ENCODE assay signal across 8 cellular contexts in genomic region chr17:82212331-82213250, GRCh38. TPM values are rescaled to one million over a fixed set of nuclear protein-coding genes. Genes with fewer than 3 reads are reported as not detected.
DNase-seq lines count a peak whose midpoint lies in the region; ATAC-seq and TF ChIP-seq lines count a peak whose summit lies in the region.

A gene with protein sequence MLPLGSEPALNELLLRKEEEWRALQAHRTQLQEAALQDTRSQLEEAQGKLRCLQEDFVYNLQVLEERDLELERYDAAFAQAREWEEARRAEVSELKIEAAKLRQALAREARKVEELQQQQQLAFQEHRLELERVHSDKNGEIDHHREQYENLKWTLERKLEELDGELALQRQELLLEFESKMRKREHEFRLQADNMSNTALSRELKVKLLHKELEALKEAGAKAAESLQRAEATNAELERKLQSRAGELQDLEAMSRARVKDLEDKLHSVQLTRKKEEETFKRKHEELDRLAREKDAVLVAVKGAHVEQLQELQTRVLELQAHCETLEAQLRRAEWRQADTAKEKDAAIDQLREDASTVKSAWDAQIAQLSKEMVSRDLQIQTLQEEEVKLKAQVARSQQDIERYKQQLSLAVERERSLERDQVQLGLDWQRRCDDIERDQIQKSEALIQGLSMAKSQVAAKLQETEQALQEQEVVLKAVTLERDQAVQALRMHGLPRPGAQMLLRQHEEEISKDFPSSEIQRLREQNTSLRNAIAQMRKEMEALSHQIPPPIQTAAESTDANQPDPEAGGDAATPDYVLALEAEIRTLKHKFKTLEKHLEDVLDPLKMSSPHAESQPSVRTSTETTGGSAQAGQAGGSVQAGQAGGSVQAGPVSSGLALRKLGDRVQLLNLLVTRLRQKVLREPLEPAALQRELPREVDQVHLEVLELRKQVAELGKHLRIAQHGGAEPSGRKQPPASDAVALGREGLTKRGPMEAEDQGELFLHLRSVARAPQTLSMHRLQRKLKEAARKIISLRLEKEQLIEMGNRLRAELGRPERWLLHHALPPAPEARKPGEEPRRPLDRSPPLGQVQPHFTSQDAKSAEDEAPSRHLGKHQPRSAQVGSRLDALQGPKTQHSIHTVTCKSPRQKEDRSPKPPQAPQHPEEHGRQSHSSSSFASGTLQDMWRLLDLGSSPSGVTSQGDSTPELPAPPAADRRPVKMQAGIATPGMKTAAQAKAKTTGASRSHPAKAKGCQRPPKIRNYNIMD (minus strand): TSS chr17:82212842. CDS start chr17:82201944, 10,898 bp downstream.

- peak; percentile 65 for ATAC-seq in GM19438 (IDR thresholded peaks at IDR 0.05; ENCODE audit: low read depth, unreplicated experiment)
- ATAC-seq in activated naive CD8-positive, alpha-beta T cell treated with anti-CD3 and anti-CD28 coated beads, Interleukin-2, amount 10 ng/mL, durations not matched to agents 7 days and 5 days (ENCODE audit: low read depth): peak; percentile 76

- no peak for TF ChIP-seq POLR2A in vagina (IDR thresholded peaks at IDR 0.05)

- intact Hi-C loops in vagina (cut with DNase I): no loop called here

- H3K27me3 Mint-ChIP-seq in activated naive CD8-positive, alpha-beta T cell treated with anti-CD3 and anti-CD28 coated beads, Interleukin-2, amount 10 ng/mL, durations not matched to agents 7 days and 5 days: no peaks in the 10 kb centered on the region
- no peaks in the 10 kb centered on the region for H3K27me3 Mint-ChIP-seq in osteocyte (ENCODE audit: unreplicated experiment)

- peak within 1 kb of the TSS; percentile 83 for H3K4me3 Mint-ChIP-seq in activated naive CD8-positive, alpha-beta T cell treated with anti-CD3 and anti-CD28 coated beads, Interleukin-2, amount 10 ng/mL, durations not matched to agents 7 days and 5 days
- peak within 1 kb of the TSS; percentile 74 for H3K4me3 Mint-ChIP-seq in osteocyte (ENCODE audit: unreplicated experiment)

- peaks cover 6% of the 10 kb centered on the region for H3K4me1 ChIP-seq in cardiac muscle cell (ENCODE audit: low read depth)
- peaks cover 46% of the 10 kb centered on the region for H3K4me1 ChIP-seq in vagina

- H3K9me3 ChIP-seq in cardiac muscle cell (ENCODE audit: low read depth) (no peaks in the 10 kb centered on the region), vagina (no peaks in the 10 kb centered on the region)

- peak within 1 kb of the TSS; percentile 91 for H3K4me3 ChIP-seq in cardiac muscle cell
- H3K4me3 ChIP-seq in vagina: peak within 1 kb of the TSS; percentile 68 to 69

- H3K36me3 ChIP-seq in cardiac muscle cell: peaks cover 1% of the 10 kb centered on the region
- H3K36me3 ChIP-seq in vagina: no peaks in the 10 kb centered on the region

- POLR2A ChIA-PET in activated naive CD8-positive, alpha-beta T cell treated with anti-CD3 and anti-CD28 coated beads, Interleukin-2, amount 10 ng/mL, durations not matched to agents 7 days and 5 days (lab: Charles Lee): interaction anchor here (0.9 to 3.9 kb wide), 8 partner anchors 11 to 90 kb away, joined by 3 to 15 read pairs (median 7); partner anchors contain the start of gene SLC16A3

- no peaks in the 10 kb centered on the region for H3K9me3 Mint-ChIP-seq in activated naive CD8-positive, alpha-beta T cell treated with anti-CD3 and anti-CD28 coated beads, Interleukin-2, amount 10 ng/mL, durations not matched to agents 7 days and 5 days
- H3K9me3 Mint-ChIP-seq in osteocyte (ENCODE audit: unreplicated experiment): no peaks in the 10 kb centered on the region

- peaks cover 5% of the 10 kb centered on the region for H3K36me3 Mint-ChIP-seq in activated naive CD8-positive, alpha-beta T cell treated with anti-CD3 and anti-CD28 coated beads, Interleukin-2, amount 10 ng/mL, durations not matched to agents 7 days and 5 days
- H3K36me3 Mint-ChIP-seq in osteocyte (ENCODE audit: unreplicated experiment): no peaks in the 10 kb centered on the region

- no peak for TF ChIP-seq CTCF in cardiac muscle cell (IDR thresholded peaks at IDR 0.05; ENCODE audit: low read depth, low read length)
- no peak for TF ChIP-seq CTCF in osteocyte (IDR thresholded peaks at IDR 0.05)
- TF ChIP-seq CTCF in vagina (IDR thresholded peaks at IDR 0.05): peak in 1 of 3 experiments; percentile 18

- peak; percentile 78 for DNase-seq in COR-L47 (lab: John Stamatoyannopoulos, UW)
- peak; percentile 70 for DNase-seq in HT-29 (ENCODE audit: low spot score)
- DNase-seq in SHP77 treated with DMSO at 0.1 percent for 48 hours (lab: John Stamatoyannopoulos, UW): peak; percentile 27
- peak; percentile 86 for DNase-seq in activated naive CD8-positive, alpha-beta T cell treated with anti-CD3 and anti-CD28 coated beads, Interleukin-2, amount 10 ng/mL, durations not matched to agents 7 days and 5 days
- peak; percentile 87 to 89 for DNase-seq in cardiac muscle cell (ENCODE audit: low read depth in 1 of 2, low spot score in 1 of 2)
- DNase-seq in osteocyte (ENCODE audit: extremely low spot score, unreplicated experiment): peak; percentile 94
- DNase-seq in vagina (ENCODE audit: extremely low spot score in 2 of 2): no peak

- H3K27ac Mint-ChIP-seq in activated naive CD8-positive, alpha-beta T cell treated with anti-CD3 and anti-CD28 coated beads, Interleukin-2, amount 10 ng/mL, durations not matched to agents 7 days and 5 days: peak within 1 kb of the TSS; percentile 86
- peak within 1 kb of the TSS; percentile 82 for H3K27ac Mint-ChIP-seq in osteocyte (ENCODE audit: unreplicated experiment)

- peak within 1 kb of the TSS; percentile 83 for H3K27ac ChIP-seq in cardiac muscle cell
- H3K27ac ChIP-seq in vagina: peak within 1 kb of the TSS; percentile 90

- H3K27me3 ChIP-seq in cardiac muscle cell (no peaks in the 10 kb centered on the region), vagina (no peaks in the 10 kb centered on the region)

- H3K4me1 Mint-ChIP-seq in activated naive CD8-positive, alpha-beta T cell treated with anti-CD3 and anti-CD28 coated beads, Interleukin-2, amount 10 ng/mL, durations not matched to agents 7 days and 5 days: peaks cover 32% of the 10 kb centered on the region
- H3K4me1 Mint-ChIP-seq in osteocyte (ENCODE audit: unreplicated experiment): peaks cover 36% of the 10 kb centered on the region

RNA-seq across cellular contexts. Expression of the gene that starts here (rescaled TPM):
- 47.6 and 48.2 TPM in 2 replicates for total RNA-seq in HT-29 (2014; rRNA removed; shearing (Covaris generic))
- total RNA-seq in activated naive CD8-positive, alpha-beta T cell treated with anti-CD3 and anti-CD28 coated beads, Interleukin-2, amount 10 ng/mL, durations not matched to agents 7 days and 5 days: 10 to 100 TPM; 79.5 to 81.7 TPM
- total RNA-seq in cardiac muscle cell: 28.3 and 46.2 TPM in 2 replicates
- 53.5 and 56.0 TPM in 2 replicates for polyA plus RNA-seq in cardiac muscle cell
- total RNA-seq in osteocyte: 50.8 and 57.9 TPM in 2 replicates
- total RNA-seq in vagina: 26.5 TPM

Comparison
In these comparisons a context has a peak if more than half of its experiments do, and no peak if none do; other contexts are left out.
1. DNase-seq: peak in COR-L47 (single experiment), HT-29 (single experiment), SHP77 treated with DMSO at 0.1 percent for 48 hours (single experiment), activated naive CD8-positive, alpha-beta T cell treated with anti-CD3 and anti-CD28 coated beads, Interleukin-2, amount 10 ng/mL, durations not matched to agents 7 days and 5 days (single experiment), cardiac muscle cell (2 of 2) and osteocyte (single experiment); none in vagina (0 of 2).